In the genomic region with DNA sequence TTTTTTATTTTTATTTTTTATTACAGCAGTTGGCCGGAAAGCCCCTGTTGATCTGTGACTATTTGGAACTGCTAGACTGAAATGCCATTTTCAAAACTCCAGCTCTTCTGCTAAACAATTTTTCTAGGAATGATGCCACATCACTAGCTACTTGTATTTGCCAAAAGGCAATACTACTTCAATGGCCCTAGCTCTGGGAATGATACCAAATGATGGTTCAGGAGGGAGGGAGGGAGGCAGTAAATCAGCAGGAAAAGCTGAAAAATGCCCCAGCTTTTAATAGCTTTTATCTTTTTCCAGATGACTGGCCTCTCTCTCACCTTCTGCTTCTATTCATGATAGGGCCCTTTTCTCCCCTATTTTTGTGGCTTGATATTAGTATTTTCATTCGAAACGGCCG, we compare ENCODE assay signal across 31 cellular contexts. TPM values are rescaled to one million over a fixed set of nuclear protein-coding genes. Genes with fewer than 3 reads are reported as not detected.
"Had no signal": no experiment of that assay in that cellular context is flagged by ENCODE, and none has a peak within 500 bp of the region (broad histone marks: within the 10 kb centered on the region; RNA-seq: fewer than 3 reads in every experiment).

No MANE protein-coding gene starts in this region.

- H3K9me3 Mint-ChIP-seq: activated CD4-positive, alpha-beta memory T cell treated with anti-CD3 and anti-CD28 coated beads for 36 hours; activated naive CD8-positive, alpha-beta T cell treated with anti-CD3 and anti-CD28 coated beads for 36 hours; activated T-helper 1 cell treated with anti-CD3 and anti-CD28 coated beads, Interleukin-12 subunit alpha, Interleukin-12 subunit beta, Interleukin-2, Interleukin-4 antibody, amounts not matched to agents 30 ng/mL and 10 ng/mL and 1 ng/mL, durations not matched to agents 14 hours and 24 hours and 36 hours; activated T-helper 2 cell treated with anti-CD3 and anti-CD28 coated beads, Interferon-gamma antibody, Interleukin-2, Interleukin-4, amounts not matched to agents 10 μg/mL and 5 μg/mL and 100 μg/mL, durations not matched to agents 14 hours and 24 hours and 36 hours; dendritic cell treated with granulocyte-macrophage colony-stimulating factor and Interleukin-4, amounts not matched to agents 40 ng/mL and 50 ng/mL, for 4 days had no signal

- H3K4me3 Mint-ChIP-seq: activated CD4-positive, alpha-beta memory T cell treated with anti-CD3 and anti-CD28 coated beads for 36 hours; activated CD4-positive, alpha-beta T cell treated with anti-CD3 and anti-CD28 coated beads for 36 hours; activated CD4-positive, alpha-beta T cell treated with anti-CD3 and anti-CD28 coated beads, Interleukin-2, amount 10 ng/mL, durations not matched to agents 24 days and 14 days; activated naive CD4-positive, alpha-beta T cell treated with anti-CD3 and anti-CD28 coated beads for 36 hours; activated naive CD4-positive, alpha-beta T cell treated with anti-CD3 and anti-CD28 coated beads, Interleukin-2, amount 50 U/mL, for 24 hours; activated naive CD8-positive, alpha-beta T cell treated with anti-CD3 and anti-CD28 coated beads for 36 hours; activated naive CD8-positive, alpha-beta T cell treated with anti-CD3 and anti-CD28 coated beads, Interleukin-2, amount 50 U/mL, for 24 hours; activated T-cell treated with anti-CD3 and anti-CD28 coated beads, Interleukin-2, amount 50 U/mL, for 4 hours; activated T-helper 1 cell treated with anti-CD3 and anti-CD28 coated beads, Interleukin-12 subunit alpha, Interleukin-12 subunit beta, Interleukin-2, Interleukin-4 antibody, amounts not matched to agents 30 ng/mL and 10 ng/mL and 1 ng/mL, durations not matched to agents 14 hours and 24 hours and 36 hours; dendritic cell treated with granulocyte-macrophage colony-stimulating factor and Interleukin-4, amounts not matched to agents 40 ng/mL and 50 ng/mL, for 4 days; endodermal cell had no signal

- DNase-seq: activated CD4-positive, alpha-beta memory T cell treated with anti-CD3 and anti-CD28 coated beads for 36 hours; activated CD4-positive, alpha-beta T cell treated with anti-CD3 and anti-CD28 coated beads for 36 hours; activated CD4-positive, alpha-beta T cell treated with anti-CD3 and anti-CD28 coated beads, Interleukin-2, amount 10 ng/mL, durations not matched to agents 24 days and 14 days; activated CD4-positive, CD25-positive, alpha-beta regulatory T cell; activated CD4-positive, CD25-positive, alpha-beta regulatory T cell treated with anti-CD3 and anti-CD28 coated beads, Interleukin-2, amount 50 U/mL, for 72 hours; activated effector memory CD4-positive, alpha-beta T cell treated with anti-CD3 and anti-CD28 coated beads, Interleukin-2, amount 50 U/mL, for 16 hours; activated naive CD4-positive, alpha-beta T cell treated with anti-CD3 and anti-CD28 coated beads for 36 hours; activated naive CD8-positive, alpha-beta T cell treated with anti-CD3 and anti-CD28 coated beads for 36 hours; activated naive CD8-positive, alpha-beta T cell treated with anti-CD3 and anti-CD28 coated beads, Interleukin-2, amount 50 U/mL, for 24 hours; activated T-cell treated with anti-CD3 and anti-CD28 coated beads, Interleukin-2, amount 50 U/mL, for 4 hours; adrenal gland; central memory CD4-positive, alpha-beta T cell; colonic mucosa; effector memory CD4-positive, alpha-beta T cell; foreskin keratinocyte; gastrocnemius medialis; glutamatergic neuron; heart left ventricle; T-helper 2 cell had no signal

- H3K27me3 ChIP-seq: ascending aorta had no signal

- H3K9me3 ChIP-seq: adrenal gland, ascending aorta, breast epithelium, colonic mucosa, gastrocnemius medialis, heart left ventricle had no signal

- H3K4me1 Mint-ChIP-seq: activated naive CD8-positive, alpha-beta T cell treated with anti-CD3 and anti-CD28 coated beads for 36 hours; endodermal cell had no signal

- H3K36me3 ChIP-seq: adrenal gland, ascending aorta, breast epithelium, cardiac muscle cell, colonic mucosa, gastrocnemius medialis, heart left ventricle had no signal

- H3K36me3 Mint-ChIP-seq: activated naive CD4-positive, alpha-beta T cell treated with anti-CD3 and anti-CD28 coated beads, Interleukin-2, amount 50 U/mL, for 24 hours; activated naive CD8-positive, alpha-beta T cell treated with anti-CD3 and anti-CD28 coated beads for 36 hours; brain had no signal

- H3K4me3 ChIP-seq: adrenal gland, ascending aorta, breast epithelium, cardiac muscle cell, colonic mucosa, dorsolateral prefrontal cortex, gastrocnemius medialis, heart left ventricle had no signal

- H3K27ac Mint-ChIP-seq: activated CD4-positive, alpha-beta memory T cell treated with anti-CD3 and anti-CD28 coated beads for 36 hours; activated CD4-positive, alpha-beta T cell treated with anti-CD3 and anti-CD28 coated beads for 36 hours; activated CD4-positive, alpha-beta T cell treated with anti-CD3 and anti-CD28 coated beads, Interleukin-2, amount 10 ng/mL, durations not matched to agents 24 days and 14 days; activated naive CD4-positive, alpha-beta T cell treated with anti-CD3 and anti-CD28 coated beads for 36 hours; activated naive CD4-positive, alpha-beta T cell treated with anti-CD3 and anti-CD28 coated beads, Interleukin-2, amount 50 U/mL, for 24 hours; activated naive CD8-positive, alpha-beta T cell treated with anti-CD3 and anti-CD28 coated beads for 36 hours; activated naive CD8-positive, alpha-beta T cell treated with anti-CD3 and anti-CD28 coated beads, Interleukin-2, amount 50 U/mL, for 24 hours; activated T-helper 1 cell treated with anti-CD3 and anti-CD28 coated beads, Interleukin-12 subunit alpha, Interleukin-12 subunit beta, Interleukin-2, Interleukin-4 antibody, amounts not matched to agents 30 ng/mL and 10 ng/mL and 1 ng/mL, durations not matched to agents 14 hours and 24 hours and 36 hours; activated T-helper 2 cell treated with anti-CD3 and anti-CD28 coated beads, Interferon-gamma antibody, Interleukin-2, Interleukin-4, amounts not matched to agents 10 μg/mL and 5 μg/mL and 100 μg/mL, durations not matched to agents 14 hours and 24 hours and 36 hours; dendritic cell treated with granulocyte-macrophage colony-stimulating factor and Interleukin-4, amounts not matched to agents 40 ng/mL and 50 ng/mL, for 4 days; endodermal cell had no signal

- H3K4me1 ChIP-seq: breast epithelium, colonic mucosa, foreskin keratinocyte had no signal

- H3K27ac ChIP-seq: adrenal gland, ascending aorta, cardiac muscle cell, colonic mucosa, foreskin keratinocyte, gastrocnemius medialis, heart left ventricle had no signal

RNA-seq across cellular contexts. Expression of a gene that starts 2.6 kb away (rescaled TPM):
- total RNA-seq: activated CD4-positive, alpha-beta memory T cell treated with anti-CD3 and anti-CD28 coated beads for 36 hours; activated CD4-positive, alpha-beta T cell treated with anti-CD3 and anti-CD28 coated beads for 36 hours; activated CD4-positive, alpha-beta T cell treated with anti-CD3 and anti-CD28 coated beads, Interleukin-2, amount 10 ng/mL, durations not matched to agents 24 days and 14 days; activated naive CD4-positive, alpha-beta T cell treated with anti-CD3 and anti-CD28 coated beads for 36 hours; activated naive CD8-positive, alpha-beta T cell treated with anti-CD3 and anti-CD28 coated beads for 36 hours; activated T-helper 1 cell treated with anti-CD3 and anti-CD28 coated beads, Interleukin-12 subunit alpha, Interleukin-12 subunit beta, Interleukin-2, Interleukin-4 antibody, amounts not matched to agents 30 ng/mL and 10 ng/mL and 1 ng/mL, durations not matched to agents 14 hours and 24 hours and 36 hours; activated T-helper 2 cell treated with anti-CD3 and anti-CD28 coated beads, Interferon-gamma antibody, Interleukin-2, Interleukin-4, amounts not matched to agents 10 μg/mL and 5 μg/mL and 100 μg/mL, durations not matched to agents 14 hours and 24 hours and 36 hours; chondrocyte; foreskin keratinocyte; T-helper 1 cell treated with Interleukin-12 subunit alpha and Interleukin-12 subunit beta and Interleukin-4 antibody, amounts not matched to agents 30 ng/mL and 1 ng/mL, for 36 hours had no signal
- polyA plus RNA-seq: cardiac muscle cell, foreskin keratinocyte had no signal
